1 cellular context compared by ENCODE assay signal in the genomic region with DNA sequence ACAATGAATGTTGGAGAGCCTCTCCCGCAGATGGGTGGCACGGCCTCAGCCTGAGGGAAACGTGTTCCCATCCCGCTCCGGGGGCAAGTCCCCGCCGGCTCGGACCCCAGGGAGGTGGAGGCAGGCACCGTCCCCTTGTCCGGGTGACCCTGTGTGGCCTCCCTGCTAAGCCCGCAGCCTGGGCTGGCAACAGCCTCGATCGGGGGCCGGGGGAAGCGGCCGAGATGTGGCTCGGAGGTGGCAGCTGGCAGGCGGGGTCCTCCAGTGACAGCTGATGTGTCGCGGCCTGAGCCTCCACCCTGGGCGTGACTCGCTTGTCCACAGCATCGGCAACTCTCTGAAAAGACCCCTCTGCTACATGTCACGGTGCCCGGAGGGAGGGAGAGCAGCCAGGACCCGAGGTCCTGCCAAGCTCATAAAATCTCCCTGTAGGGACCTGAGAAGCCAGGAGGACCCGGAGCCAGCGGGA.
TF ChIP-seq lines count a peak whose summit lies in the region.

No MANE protein-coding gene starts in this region.

TF ChIP-seq in SK-N-SH treated with all-trans-retinoic acid at 6 μM for 48 hours, 23 proteins besides CTCF, POLR2A, EP300 and RAD21 (continued from another document):
- TF ChIP-seq, protein P1, sequence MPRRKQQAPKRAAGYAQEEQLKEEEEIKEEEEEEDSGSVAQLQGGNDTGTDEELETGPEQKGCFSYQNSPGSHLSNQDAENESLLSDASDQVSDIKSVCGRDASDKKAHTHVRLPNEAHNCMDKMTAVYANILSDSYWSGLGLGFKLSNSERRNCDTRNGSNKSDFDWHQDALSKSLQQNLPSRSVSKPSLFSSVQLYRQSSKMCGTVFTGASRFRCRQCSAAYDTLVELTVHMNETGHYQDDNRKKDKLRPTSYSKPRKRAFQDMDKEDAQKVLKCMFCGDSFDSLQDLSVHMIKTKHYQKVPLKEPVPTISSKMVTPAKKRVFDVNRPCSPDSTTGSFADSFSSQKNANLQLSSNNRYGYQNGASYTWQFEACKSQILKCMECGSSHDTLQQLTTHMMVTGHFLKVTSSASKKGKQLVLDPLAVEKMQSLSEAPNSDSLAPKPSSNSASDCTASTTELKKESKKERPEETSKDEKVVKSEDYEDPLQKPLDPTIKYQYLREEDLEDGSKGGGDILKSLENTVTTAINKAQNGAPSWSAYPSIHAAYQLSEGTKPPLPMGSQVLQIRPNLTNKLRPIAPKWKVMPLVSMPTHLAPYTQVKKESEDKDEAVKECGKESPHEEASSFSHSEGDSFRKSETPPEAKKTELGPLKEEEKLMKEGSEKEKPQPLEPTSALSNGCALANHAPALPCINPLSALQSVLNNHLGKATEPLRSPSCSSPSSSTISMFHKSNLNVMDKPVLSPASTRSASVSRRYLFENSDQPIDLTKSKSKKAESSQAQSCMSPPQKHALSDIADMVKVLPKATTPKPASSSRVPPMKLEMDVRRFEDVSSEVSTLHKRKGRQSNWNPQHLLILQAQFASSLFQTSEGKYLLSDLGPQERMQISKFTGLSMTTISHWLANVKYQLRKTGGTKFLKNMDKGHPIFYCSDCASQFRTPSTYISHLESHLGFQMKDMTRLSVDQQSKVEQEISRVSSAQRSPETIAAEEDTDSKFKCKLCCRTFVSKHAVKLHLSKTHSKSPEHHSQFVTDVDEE (CRISPR knock-in tag; IDR thresholded peaks at IDR 0.05), result no peak
- no peak for TF ChIP-seq ZNF8 (CRISPR knock-in tag; IDR thresholded peaks at IDR 0.05)
- TF ChIP-seq SNAI2 (CRISPR knock-in tag; IDR thresholded peaks at IDR 0.05), result no peak
- TF ChIP-seq ESRRG (CRISPR knock-in tag; IDR thresholded peaks at IDR 0.05), result no peak
- TF ChIP-seq, protein P2, sequence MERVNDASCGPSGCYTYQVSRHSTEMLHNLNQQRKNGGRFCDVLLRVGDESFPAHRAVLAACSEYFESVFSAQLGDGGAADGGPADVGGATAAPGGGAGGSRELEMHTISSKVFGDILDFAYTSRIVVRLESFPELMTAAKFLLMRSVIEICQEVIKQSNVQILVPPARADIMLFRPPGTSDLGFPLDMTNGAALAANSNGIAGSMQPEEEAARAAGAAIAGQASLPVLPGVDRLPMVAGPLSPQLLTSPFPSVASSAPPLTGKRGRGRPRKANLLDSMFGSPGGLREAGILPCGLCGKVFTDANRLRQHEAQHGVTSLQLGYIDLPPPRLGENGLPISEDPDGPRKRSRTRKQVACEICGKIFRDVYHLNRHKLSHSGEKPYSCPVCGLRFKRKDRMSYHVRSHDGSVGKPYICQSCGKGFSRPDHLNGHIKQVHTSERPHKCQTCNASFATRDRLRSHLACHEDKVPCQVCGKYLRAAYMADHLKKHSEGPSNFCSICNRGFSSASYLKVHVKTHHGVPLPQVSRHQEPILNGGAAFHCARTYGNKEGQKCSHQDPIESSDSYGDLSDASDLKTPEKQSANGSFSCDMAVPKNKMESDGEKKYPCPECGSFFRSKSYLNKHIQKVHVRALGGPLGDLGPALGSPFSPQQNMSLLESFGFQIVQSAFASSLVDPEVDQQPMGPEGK (CRISPR knock-in tag; IDR thresholded peaks at IDR 0.05; ENCODE audit: borderline replicate concordance), result no peak
- TF ChIP-seq CSDC2 (CRISPR knock-in tag; IDR thresholded peaks at IDR 0.05), result no peak
- TF ChIP-seq, protein P3, sequence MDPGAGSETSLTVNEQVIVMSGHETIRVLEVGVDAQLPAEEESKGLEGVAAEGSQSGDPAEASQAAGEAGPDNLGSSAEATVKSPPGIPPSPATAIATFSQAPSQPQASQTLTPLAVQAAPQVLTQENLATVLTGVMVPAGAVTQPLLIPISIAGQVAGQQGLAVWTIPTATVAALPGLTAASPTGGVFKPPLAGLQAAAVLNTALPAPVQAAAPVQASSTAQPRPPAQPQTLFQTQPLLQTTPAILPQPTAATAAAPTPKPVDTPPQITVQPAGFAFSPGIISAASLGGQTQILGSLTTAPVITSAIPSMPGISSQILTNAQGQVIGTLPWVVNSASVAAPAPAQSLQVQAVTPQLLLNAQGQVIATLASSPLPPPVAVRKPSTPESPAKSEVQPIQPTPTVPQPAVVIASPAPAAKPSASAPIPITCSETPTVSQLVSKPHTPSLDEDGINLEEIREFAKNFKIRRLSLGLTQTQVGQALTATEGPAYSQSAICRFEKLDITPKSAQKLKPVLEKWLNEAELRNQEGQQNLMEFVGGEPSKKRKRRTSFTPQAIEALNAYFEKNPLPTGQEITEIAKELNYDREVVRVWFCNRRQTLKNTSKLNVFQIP (CRISPR knock-in tag; IDR thresholded peaks at IDR 0.05; ENCODE audit: borderline replicate concordance, low read depth), result no peak
- no peak for TF ChIP-seq ZNF565 (CRISPR knock-in tag; conservative IDR thresholded peaks at IDR 0.05; ENCODE audit: low read depth)
- TF ChIP-seq, protein P4, sequence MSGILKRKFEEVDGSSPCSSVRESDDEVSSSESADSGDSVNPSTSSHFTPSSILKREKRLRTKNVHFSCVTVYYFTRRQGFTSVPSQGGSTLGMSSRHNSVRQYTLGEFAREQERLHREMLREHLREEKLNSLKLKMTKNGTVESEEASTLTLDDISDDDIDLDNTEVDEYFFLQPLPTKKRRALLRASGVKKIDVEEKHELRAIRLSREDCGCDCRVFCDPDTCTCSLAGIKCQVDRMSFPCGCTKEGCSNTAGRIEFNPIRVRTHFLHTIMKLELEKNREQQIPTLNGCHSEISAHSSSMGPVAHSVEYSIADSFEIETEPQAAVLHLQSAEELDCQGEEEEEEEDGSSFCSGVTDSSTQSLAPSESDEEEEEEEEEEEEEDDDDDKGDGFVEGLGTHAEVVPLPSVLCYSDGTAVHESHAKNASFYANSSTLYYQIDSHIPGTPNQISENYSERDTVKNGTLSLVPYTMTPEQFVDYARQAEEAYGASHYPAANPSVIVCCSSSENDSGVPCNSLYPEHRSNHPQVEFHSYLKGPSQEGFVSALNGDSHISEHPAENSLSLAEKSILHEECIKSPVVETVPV (CRISPR knock-in tag; IDR thresholded peaks at IDR 0.05), result no peak
- no peak for TF ChIP-seq ZNF70 (CRISPR knock-in tag; IDR thresholded peaks at IDR 0.05)
